In genomic region chr3:196994056-196994455, GRCh38 we compare ENCODE assay signal across 16 cellular contexts. TPM values are rescaled to one million over a fixed set of nuclear protein-coding genes. Genes with fewer than 3 reads are reported as not detected.
DNase-seq lines count a peak whose midpoint lies in the region; ATAC-seq and TF ChIP-seq lines count a peak whose summit lies in the region.
"Had no signal": no experiment of that assay in that cellular context is flagged by ENCODE, and none has a peak within 500 bp of the region (broad histone marks: within the 10 kb centered on the region; RNA-seq: fewer than 3 reads in every experiment).

No MANE protein-coding gene starts in this region.

- intact Hi-C loops in dorsolateral prefrontal cortex (cut with DNase I) = no loop called here

- TF ChIP-seq CTCF in dorsolateral prefrontal cortex (IDR thresholded peaks at IDR 0.05 in 54 of 56, conservative IDR thresholded peaks at IDR 0.05 in 2 of 56; ENCODE audit: low read depth in 1 of 56, partially characterized antibody in 56 of 56) (no peak), mesothelial cell of epicardium (IDR thresholded peaks at IDR 0.05; ENCODE audit: unreplicated experiment) (no peak), suprapubic skin (IDR thresholded peaks at IDR 0.05) (no peak)

- H3K9me3 ChIP-seq in suprapubic skin = no peaks in the 10 kb centered on the region

- H3K4me1 Mint-ChIP-seq in activated T-cell treated with anti-CD3 and anti-CD28 coated beads, Interleukin-2, amount 50 U/mL, for 24 hours (ENCODE audit: low read depth) = no peaks in the 10 kb centered on the region
- H3K4me1 Mint-ChIP-seq in mesothelial cell of epicardium = peaks cover 2% of the 10 kb centered on the region
- H3K4me1 Mint-ChIP-seq: CD4-positive, CD25-positive, alpha-beta regulatory T cell had no signal

- H3K27me3 ChIP-seq in dorsolateral prefrontal cortex (no peaks in the 10 kb centered on the region), suprapubic skin (no peaks in the 10 kb centered on the region)

- TF ChIP-seq POLR2A in suprapubic skin (IDR thresholded peaks at IDR 0.05) = no peak

- H3K4me3 ChIP-seq in dorsolateral prefrontal cortex = no peak overlapping the region
- H3K4me3 ChIP-seq in suprapubic skin = no peak overlapping the region

- H3K27ac ChIP-seq in dorsolateral prefrontal cortex (peak overlapping the region in 44 of 59 donors; percentile 3 to 78 (median 52)), suprapubic skin (no peak overlapping the region)
- H3K27ac ChIP-seq: HL-60, KMS-11 had no signal

- peak; percentile 20 for DNase-seq in activated T-cell treated with anti-CD3 and anti-CD28 coated beads, Interleukin-2, amount 50 U/mL, for 24 hours
- DNase-seq in activated T-cell treated with anti-CD3 and anti-CD28 coated beads for 4 hours (no peak), dorsolateral prefrontal cortex (peak in 2 of 10 donors; percentile 17 to 32), mesothelial cell of epicardium (ENCODE audit: low spot score in 2 of 2, unreplicated experiment in 2 of 2) (no peak), suprapubic skin (ENCODE audit: low spot score in 2 of 2) (peak; percentile 39 to 41)
- DNase-seq: Calu3; CD4-positive, CD25-positive, alpha-beta regulatory T cell; DMS79 treated with DMSO at 0.1 percent for 48 hours; NCI-H1092 treated with DMSO at 0.1 percent for 48 hours; NCI-H1694; PC-3 had no signal

- TF ChIP-seq EP300 in suprapubic skin (IDR thresholded peaks at IDR 0.05) = no peak

- ATAC-seq in GM18907 (IDR thresholded peaks at IDR 0.05; ENCODE audit: unreplicated experiment) (no peak), GM18868 (IDR thresholded peaks at IDR 0.05; ENCODE audit: unreplicated experiment) (no peak), HG03039 (IDR thresholded peaks at IDR 0.05; ENCODE audit: unreplicated experiment) (no peak)
- ATAC-seq: PC-3 had no signal

- H3K9me3 Mint-ChIP-seq in activated T-cell treated with anti-CD3 and anti-CD28 coated beads, Interleukin-2, amount 50 U/mL, for 24 hours = no peaks in the 10 kb centered on the region
- H3K9me3 Mint-ChIP-seq in mesothelial cell of epicardium = no peaks in the 10 kb centered on the region
- H3K9me3 Mint-ChIP-seq: CD4-positive, CD25-positive, alpha-beta regulatory T cell had no signal

- H3K27ac Mint-ChIP-seq in activated T-cell treated with anti-CD3 and anti-CD28 coated beads, Interleukin-2, amount 50 U/mL, for 24 hours = no peak overlapping the region
- peak overlapping the region; percentile 55 for H3K27ac Mint-ChIP-seq in mesothelial cell of epicardium

- 83% methylated on average over 13 of the region's 16 CpGs for WGBS in suprapubic skin

- peaks cover 8% of the 10 kb centered on the region for H3K4me1 ChIP-seq in suprapubic skin

- H3K36me3 Mint-ChIP-seq in activated T-cell treated with anti-CD3 and anti-CD28 coated beads, Interleukin-2, amount 50 U/mL, for 24 hours (ENCODE audit: low read depth) = no peaks in the 10 kb centered on the region
- H3K36me3 Mint-ChIP-seq in mesothelial cell of epicardium = no peaks in the 10 kb centered on the region
- H3K36me3 Mint-ChIP-seq: CD4-positive, CD25-positive, alpha-beta regulatory T cell had no signal

- H3K27me3 Mint-ChIP-seq in activated T-cell treated with anti-CD3 and anti-CD28 coated beads, Interleukin-2, amount 50 U/mL, for 24 hours = no peaks in the 10 kb centered on the region
- no peaks in the 10 kb centered on the region for H3K27me3 Mint-ChIP-seq in mesothelial cell of epicardium (ENCODE audit: low read depth)
- H3K27me3 Mint-ChIP-seq: CD4-positive, CD25-positive, alpha-beta regulatory T cell had no signal

- H3K4me3 Mint-ChIP-seq in activated T-cell treated with anti-CD3 and anti-CD28 coated beads, Interleukin-2, amount 50 U/mL, for 24 hours = no peak overlapping the region
- no peak overlapping the region for H3K4me3 Mint-ChIP-seq in mesothelial cell of epicardium
- H3K4me3 Mint-ChIP-seq: CD4-positive, CD25-positive, alpha-beta regulatory T cell had no signal

- no peaks in the 10 kb centered on the region for H3K36me3 ChIP-seq in suprapubic skin

RNA-seq across cellular contexts. Expression of gene PIGZ, which starts 25.4 kb away (rescaled TPM):
- total RNA-seq in dorsolateral prefrontal cortex (10 to 100 TPM in 119 of 120 experiments, 1 to 10 TPM in 1; 8.0 to 29.8 (median 19.6) TPM), mesothelial cell of epicardium (0.70 to 0.91 TPM (median 0.74 TPM) in 3 replicates), suprapubic skin (10 to 100 TPM; 11.0 to 17.4 (median 13.3) TPM)

RNA-seq across cellular contexts. Expression of gene MELTF, which starts 35.6 kb away (rescaled TPM):
- 10 to 100 TPM in 96 of 120 experiments, 1 to 10 TPM in 24; 5.1 to 21.8 (median 12.7) TPM for total RNA-seq in dorsolateral prefrontal cortex
- 9.1 to 9.9 TPM (median 9.2 TPM) in 3 replicates for total RNA-seq in mesothelial cell of epicardium
- total RNA-seq in suprapubic skin = 10 to 100 TPM; 21.0 to 68.7 (median 34.4) TPM

RNA-seq across cellular contexts. Expression of gene NCBP2, which starts 51.7 kb away (rescaled TPM):
- 10 to 100 TPM; 29.7 to 67.3 (median 53.4) TPM for total RNA-seq in dorsolateral prefrontal cortex
- 77.9 to 83.0 TPM (median 82.8 TPM) in 3 replicates for total RNA-seq in mesothelial cell of epicardium
- total RNA-seq in suprapubic skin = 10 to 100 TPM; 27.1 to 33.0 (median 28.3) TPM

Comparison
In these comparisons a context has a peak if more than half of its experiments do, and no peak if none do; other contexts are left out.
1. DNase-seq: peak in activated T-cell treated with anti-CD3 and anti-CD28 coated beads, Interleukin-2, amount 50 U/mL, for 24 hours (single experiment) and suprapubic skin (2 of 2); none in activated T-cell treated with anti-CD3 and anti-CD28 coated beads for 4 hours (single experiment) and mesothelial cell of epicardium (0 of 2).